9 cellular contexts compared by ENCODE assay signal in genomic region chrX:12901486-12901885, GRCh38. TPM values are rescaled to one million over a fixed set of nuclear protein-coding genes. Genes with fewer than 3 reads are reported as not detected.
DNase-seq lines count a peak whose midpoint lies in the region; ATAC-seq and TF ChIP-seq lines count a peak whose summit lies in the region.
"Had no signal": no experiment of that assay in that cellular context is flagged by ENCODE, and none has a peak within 500 bp of the region (broad histone marks: within the 10 kb centered on the region; RNA-seq: fewer than 3 reads in every experiment).

No MANE protein-coding gene starts in this region.

- 16 to 20% (median 20%) methylated on average over 10 of the region's 10 CpGs for WGBS in ovary, 3 donors
- 15 to 17% methylated on average over 10 of the region's 10 CpGs for WGBS in upper lobe of left lung, 2 donors

- H3K27ac ChIP-seq in ovary, result no peak overlapping the region
- no peak overlapping the region for H3K27ac ChIP-seq in upper lobe of left lung

- no peaks in the 10 kb centered on the region for H3K9me3 Mint-ChIP-seq in activated T-helper 1 cell treated with anti-CD3 and anti-CD28 coated beads, Interleukin-12 subunit alpha, Interleukin-12 subunit beta, Interleukin-2, Interleukin-4 antibody, amounts not matched to agents 30 ng/mL and 10 ng/mL and 1 ng/mL, durations not matched to agents 14 hours and 24 hours and 36 hours

- peaks cover 7% of the 10 kb centered on the region for H3K27me3 Mint-ChIP-seq in activated T-helper 1 cell treated with anti-CD3 and anti-CD28 coated beads, Interleukin-12 subunit alpha, Interleukin-12 subunit beta, Interleukin-2, Interleukin-4 antibody, amounts not matched to agents 30 ng/mL and 10 ng/mL and 1 ng/mL, durations not matched to agents 14 hours and 24 hours and 36 hours (ENCODE audit: insufficient read depth)

- H3K36me3 Mint-ChIP-seq in activated T-helper 1 cell treated with anti-CD3 and anti-CD28 coated beads, Interleukin-12 subunit alpha, Interleukin-12 subunit beta, Interleukin-2, Interleukin-4 antibody, amounts not matched to agents 30 ng/mL and 10 ng/mL and 1 ng/mL, durations not matched to agents 14 hours and 24 hours and 36 hours (ENCODE audit: low read depth), result no peaks in the 10 kb centered on the region
- H3K36me3 Mint-ChIP-seq: activated naive CD8-positive, alpha-beta T cell had no signal

- TF ChIP-seq POLR2A in ovary (IDR thresholded peaks at IDR 0.05), result no peak
- TF ChIP-seq POLR2A in upper lobe of left lung (IDR thresholded peaks at IDR 0.05), result no peak

- intact Hi-C loops in activated T-helper 1 cell treated with anti-CD3 and anti-CD28 coated beads, Interleukin-12 subunit alpha, Interleukin-12 subunit beta, Interleukin-2, Interleukin-4 antibody, amounts not matched to agents 30 ng/mL and 10 ng/mL and 1 ng/mL, durations not matched to agents 14 hours and 24 hours and 36 hours (cut with micrococcal nuclease), result loop anchor here (1.0 to 2.0 kb wide), 4 partner anchors 11 to 199 kb away; no protein-coding TSS in a partner anchor
- intact Hi-C loops in ovary (cut with DNase I), result loop anchor here in 1 of 4 donors (10.0 kb wide), 1 partner anchor 1107 kb away; no protein-coding TSS in a partner anchor

- H3K9me3 ChIP-seq in ovary, result no peaks in the 10 kb centered on the region
- no peaks in the 10 kb centered on the region for H3K9me3 ChIP-seq in upper lobe of left lung

- TF ChIP-seq EP300 in ovary (IDR thresholded peaks at IDR 0.05), result no peak
- TF ChIP-seq EP300 in upper lobe of left lung (IDR thresholded peaks at IDR 0.05), result no peak

- H3K27me3 ChIP-seq in ovary (no peaks in the 10 kb centered on the region), upper lobe of left lung (no peaks in the 10 kb centered on the region)

- H3K4me3 Mint-ChIP-seq in activated T-helper 1 cell treated with anti-CD3 and anti-CD28 coated beads, Interleukin-12 subunit alpha, Interleukin-12 subunit beta, Interleukin-2, Interleukin-4 antibody, amounts not matched to agents 30 ng/mL and 10 ng/mL and 1 ng/mL, durations not matched to agents 14 hours and 24 hours and 36 hours, result no peak overlapping the region
- H3K4me3 Mint-ChIP-seq: activated naive CD8-positive, alpha-beta T cell had no signal

- no peaks in the 10 kb centered on the region for H3K4me1 ChIP-seq in ovary (ENCODE audit: insufficient read depth)
- H3K4me1 ChIP-seq in upper lobe of left lung, result peaks cover 0 to 7% (median 3%) of the 10 kb centered on the region in 4 donors

- H3K4me1 Mint-ChIP-seq in activated T-helper 1 cell treated with anti-CD3 and anti-CD28 coated beads, Interleukin-12 subunit alpha, Interleukin-12 subunit beta, Interleukin-2, Interleukin-4 antibody, amounts not matched to agents 30 ng/mL and 10 ng/mL and 1 ng/mL, durations not matched to agents 14 hours and 24 hours and 36 hours (ENCODE audit: low read depth), result peaks cover 18% of the 10 kb centered on the region

- H3K4me3 ChIP-seq in fibroblast of the aortic adventitia (ENCODE audit: low read depth, low read length) (no peak overlapping the region), ovary (no peak overlapping the region), upper lobe of left lung (no peak overlapping the region)

- peak; percentile 1 for DNase-seq in DMS53 treated with DMSO at 0.1 percent for 48 hours (lab: John Stamatoyannopoulos, UW; ENCODE audit: unreplicated experiment)
- DNase-seq in OCI-M1 (lab: John Stamatoyannopoulos, UW), result peak; percentile 66
- DNase-seq in activated T-helper 1 cell treated with anti-CD3 and anti-CD28 coated beads, Interleukin-12 subunit alpha, Interleukin-12 subunit beta, Interleukin-2, Interleukin-4 antibody, amounts not matched to agents 30 ng/mL and 10 ng/mL and 1 ng/mL, durations not matched to agents 14 hours and 24 hours and 36 hours (ENCODE audit: low spot score), result peak; percentile 26
- DNase-seq in fibroblast of the aortic adventitia (ENCODE audit: low read depth), result peak; percentile 53
- peak; percentile 34 to 74 (median 56) for DNase-seq in ovary
- DNase-seq in upper lobe of left lung, result peak in 1 of 2 donors; percentile 66
- no peak for DNase-seq in COR-L47 (lab: John Stamatoyannopoulos, UW)

- H3K36me3 ChIP-seq in ovary, result no peaks in the 10 kb centered on the region
- no peaks in the 10 kb centered on the region for H3K36me3 ChIP-seq in upper lobe of left lung

- H3K27ac Mint-ChIP-seq in activated T-helper 1 cell treated with anti-CD3 and anti-CD28 coated beads, Interleukin-12 subunit alpha, Interleukin-12 subunit beta, Interleukin-2, Interleukin-4 antibody, amounts not matched to agents 30 ng/mL and 10 ng/mL and 1 ng/mL, durations not matched to agents 14 hours and 24 hours and 36 hours, result no peak overlapping the region
- H3K27ac Mint-ChIP-seq: activated naive CD8-positive, alpha-beta T cell had no signal

- TF ChIP-seq CTCF in fibroblast of the aortic adventitia (IDR thresholded peaks at IDR 0.05; ENCODE audit: insufficient read depth, low read length) (peak; percentile 68), ovary (IDR thresholded peaks at IDR 0.05) (peak in 2 of 3 donors; percentile 28 to 39), upper lobe of left lung (IDR thresholded peaks at IDR 0.05) (peak in 5 of 6 experiments; percentile 30 to 69 (median 52))

- ATAC-seq in HG02885 (IDR thresholded peaks at IDR 0.05; ENCODE audit: poor library complexity, unreplicated experiment) (peak; percentile 67), upper lobe of left lung (ENCODE audit: low FRiP score in 2 of 2) (no peak)

RNA-seq across cellular contexts. Expression of gene TLR8, which starts 4.9 kb away (rescaled TPM):
- not detected in 2 replicates for total RNA-seq in activated T-helper 1 cell treated with anti-CD3 and anti-CD28 coated beads, Interleukin-12 subunit alpha, Interleukin-12 subunit beta, Interleukin-2, Interleukin-4 antibody, amounts not matched to agents 30 ng/mL and 10 ng/mL and 1 ng/mL, durations not matched to agents 14 hours and 24 hours and 36 hours
- total RNA-seq in fibroblast of the aortic adventitia (ENCODE audit: low replicate concordance), result not detected in 2 replicates
- 1 to 10 TPM in 1 of 7 donors, under 1 TPM in 6; 0.23 to 2.5 (median 0.30) TPM for total RNA-seq in ovary
- 1 to 10 TPM in 1 of 2 donors, under 1 TPM in 1; 0.18 to 2.1 TPM for polyA plus RNA-seq in ovary
- 10 to 100 TPM in 3 of 6 donors, 1 to 10 TPM in 3; 2.3 to 24.5 (median 9.3) TPM for total RNA-seq in upper lobe of left lung

RNA-seq across cellular contexts. Expression of gene TLR7, which starts 34.6 kb away (rescaled TPM):
- total RNA-seq in activated T-helper 1 cell treated with anti-CD3 and anti-CD28 coated beads, Interleukin-12 subunit alpha, Interleukin-12 subunit beta, Interleukin-2, Interleukin-4 antibody, amounts not matched to agents 30 ng/mL and 10 ng/mL and 1 ng/mL, durations not matched to agents 14 hours and 24 hours and 36 hours, result 0.07 and 0.10 TPM in 2 replicates
- total RNA-seq in fibroblast of the aortic adventitia (ENCODE audit: low replicate concordance) (not detected in 2 replicates), ovary (1 to 10 TPM in 2 of 7 donors, under 1 TPM in 5; 0.24 to 1.3 (median 0.57) TPM), upper lobe of left lung (1 to 10 TPM in 5 of 6 donors, under 1 TPM in 1; 0.67 to 5.5 (median 1.6) TPM)
- 1 to 10 TPM in 1 of 2 donors, under 1 TPM in 1; 0.22 to 2.7 TPM for polyA plus RNA-seq in ovary
